ENCODE assay signal across 8 cellular contexts in genomic region chr2:9423100-9423921, GRCh38. TPM values are rescaled to one million over a fixed set of nuclear protein-coding genes. Genes with fewer than 3 reads are reported as not detected.
DNase-seq lines count a peak whose midpoint lies in the region; ATAC-seq and TF ChIP-seq lines count a peak whose summit lies in the region.

Gene CPSF3 (plus strand): TSS chr2:9423654. CDS start chr2:9423774, 120 bp downstream.
A gene with protein sequence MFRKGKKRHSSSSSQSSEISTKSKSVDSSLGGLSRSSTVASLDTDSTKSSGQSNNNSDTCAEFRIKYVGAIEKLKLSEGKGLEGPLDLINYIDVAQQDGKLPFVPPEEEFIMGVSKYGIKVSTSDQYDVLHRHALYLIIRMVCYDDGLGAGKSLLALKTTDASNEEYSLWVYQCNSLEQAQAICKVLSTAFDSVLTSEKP (minus strand): TSS chr2:9423528. CDS start chr2:9418697, 4,831 bp downstream.

- H3K4me2 ChIP-seq in osteoblast (ENCODE audit: insufficient read depth, low read length), result peak within 1 kb of the TSS; percentile 96

- H3K4me3 Mint-ChIP-seq in activated naive CD8-positive, alpha-beta T cell, result peak within 1 kb of the TSS; percentile 88

- H3K9me3 ChIP-seq in osteoblast (ENCODE audit: low read depth, low read length), result no peaks in the 10 kb centered on the region
- H3K9me3 ChIP-seq in thoracic aorta, result no peaks in the 10 kb centered on the region

- peak within 1 kb of the TSS; percentile 96 for H2AFZ ChIP-seq in osteoblast (ENCODE audit: low read length)

- H3K27ac Mint-ChIP-seq in activated naive CD8-positive, alpha-beta T cell, result peak within 1 kb of the TSS; percentile 91

- H3K4me3 ChIP-seq in osteoblast (ENCODE audit: insufficient read depth, low read length), result peak within 1 kb of the TSS; percentile 98
- peak within 1 kb of the TSS; percentile 78 for H3K4me3 ChIP-seq in thoracic aorta

- no peaks in the 10 kb centered on the region for H3K9me3 Mint-ChIP-seq in activated naive CD8-positive, alpha-beta T cell (ENCODE audit: low read depth)

- H4K20me1 ChIP-seq in osteoblast (ENCODE audit: insufficient read depth, low read length), result peaks cover 11% of the 10 kb centered on the region

- H3K4me1 ChIP-seq in osteoblast (ENCODE audit: insufficient read depth, low read length) (peaks cover 21% of the 10 kb centered on the region), thoracic aorta (ENCODE audit: control insufficient read depth in 1 of 2, low read depth in 2 of 2) (peaks cover 9 to 32% of the 10 kb centered on the region in 2 donors)

- POLR2A ChIA-PET in GM10248 (lab: Yijun Ruan, JAX), result interaction anchor here (0.5 to 0.6 kb wide), 2 partner anchors 316 to 473 kb away, joined by 3 read pairs; no protein-coding TSS in a partner anchor

- H3K36me3 Mint-ChIP-seq in activated naive CD8-positive, alpha-beta T cell, result peaks cover 7% of the 10 kb centered on the region

- H3K36me3 ChIP-seq in osteoblast (ENCODE audit: insufficient read depth, low read length), result peaks cover 6% of the 10 kb centered on the region
- no peaks in the 10 kb centered on the region for H3K36me3 ChIP-seq in thoracic aorta

- H3K27ac ChIP-seq in osteoblast (ENCODE audit: low read depth, low read length) (peak within 1 kb of the TSS; percentile 88), thoracic aorta (peak within 1 kb of the TSS; percentile 86 to 88)

- CTCF ChIA-PET in GM10248 (lab: Yijun Ruan, JAX), result interaction anchor here (0.8 to 1.5 kb wide), 2 partner anchors 15 to 133 kb away, joined by 3 to 5 read pairs; partner anchors contain the start of gene ADAM17

- H3K27me3 ChIP-seq in osteoblast (ENCODE audit: insufficient read depth, low read length) (no peaks in the 10 kb centered on the region), thoracic aorta (replicated peaks; ENCODE audit: insufficient read depth) (no peaks in the 10 kb centered on the region)

- no peaks in the 10 kb centered on the region for H3K27me3 Mint-ChIP-seq in activated naive CD8-positive, alpha-beta T cell

- H3K4me1 Mint-ChIP-seq in activated naive CD8-positive, alpha-beta T cell (ENCODE audit: low read depth), result peaks cover 37% of the 10 kb centered on the region

- TF ChIP-seq CTCF in GM10248 (IDR thresholded peaks at IDR 0.05; ENCODE audit: control extremely low read depth, extremely low read depth, low read depth, missing control alignments), result no peak
- no peak for TF ChIP-seq CTCF in osteoblast (IDR thresholded peaks at IDR 0.05; ENCODE audit: extremely low read depth, low read depth, low read length)
- TF ChIP-seq CTCF in thoracic aorta (IDR thresholded peaks at IDR 0.05), result peak; percentile 19

- H3K79me2 ChIP-seq in osteoblast (ENCODE audit: insufficient read depth, low read length), result peaks cover 88% of the 10 kb centered on the region

- DNase-seq in GM10248 (ENCODE audit: extremely low spot score) (peak; percentile 100), NCI-H1105 (lab: John Stamatoyannopoulos, UW) (peak; percentile 95), SKM-1 treated with dmso at 0.1 percent for 144 hours (lab: John Stamatoyannopoulos, UW; ENCODE audit: unreplicated experiment) (peak; percentile 95), glomerular visceral epithelial cell (ENCODE audit: extremely low spot score) (peak; percentile 97), osteoblast (ENCODE audit: insufficient read length, low spot score, missing footprints) (peak; percentile 97), thoracic aorta (ENCODE audit: low spot score) (peak; percentile 83)

- ATAC-seq in HG02623 (IDR thresholded peaks at IDR 0.05; ENCODE audit: unreplicated experiment), result peak; percentile 85
- ATAC-seq in thoracic aorta (ENCODE audit: insufficient number of reproducible peaks, low FRiP score, low read depth), result peak; percentile 90

RNA-seq across cellular contexts. Expression of gene CPSF3, which starts in this region (rescaled TPM):
- total RNA-seq in osteoblast (34.5 and 38.4 TPM in 2 replicates), thoracic aorta (10 to 100 TPM; 13.1 to 18.9 TPM)

RNA-seq across cellular contexts. Expression of the second gene that starts in this region (rescaled TPM):
- 30.8 and 32.4 TPM in 2 replicates for total RNA-seq in osteoblast
- 10 to 100 TPM; 38.7 to 64.4 TPM for total RNA-seq in thoracic aorta

Comparison
In these comparisons a context has a peak if more than half of its experiments do, and no peak if none do; other contexts are left out.
1. Peak in every context shown above with its lines: DNase-seq, ATAC-seq, H3K4me3 ChIP-seq and H3K27ac ChIP-seq.